In genomic region chr10:102341038-102341688, GRCh38 we compare ENCODE assay signal across 1 cellular context.
TF ChIP-seq lines count a peak whose summit lies in the region.

No MANE protein-coding gene starts in this region.

TF ChIP-seq in GM23338, 12 proteins besides CTCF, POLR2A, EP300 and RAD21:
- TF ChIP-seq REST (IDR thresholded peaks at IDR 0.05; ENCODE audit: unreplicated experiment), result no peak
TF ChIP-seq in GM23338: peak in this region for 0.
